29 cellular contexts compared by ENCODE assay signal in the genomic region with DNA sequence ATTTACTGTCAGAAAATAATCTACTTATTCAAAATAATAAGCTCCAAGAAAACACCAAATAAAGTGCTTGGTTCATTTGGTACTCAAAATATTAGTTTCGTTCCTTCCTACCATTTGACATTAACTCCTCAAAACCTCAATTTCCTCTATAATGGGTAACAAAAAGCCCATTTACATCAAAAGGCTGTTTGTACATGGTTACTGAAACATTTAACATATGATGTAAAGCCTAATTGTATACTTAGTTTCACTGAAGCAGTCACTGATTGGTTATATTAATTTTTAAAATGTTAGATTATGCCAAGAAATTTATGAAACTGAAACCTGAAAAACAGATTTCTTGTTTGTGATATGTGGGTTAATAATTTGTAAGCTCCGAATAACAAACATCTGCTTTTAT. TPM values are rescaled to one million over a fixed set of nuclear protein-coding genes. Genes with fewer than 3 reads are reported as not detected.
DNase-seq lines count a peak whose midpoint lies in the region; ATAC-seq, FAIRE-seq and TF ChIP-seq lines count a peak whose summit lies in the region.
"Had no signal": no experiment of that assay in that cellular context is flagged by ENCODE, and none has a peak within 500 bp of the region (broad histone marks: within the 10 kb centered on the region; RNA-seq: fewer than 3 reads in every experiment).

No MANE protein-coding gene starts in this region.

- no TSS peak for BruUV-seq in GM12878 (replicated peaks; lab: Mats Ljungman, UMichigan)

- H3K36me3 ChIP-seq in GM12878 (ENCODE audit: control insufficient read depth in 2 of 2, insufficient read depth in 2 of 2, low read length in 1 of 2) (peaks cover 2 to 14% of the 10 kb centered on the region in 2 experiments), smooth muscle cell (ENCODE audit: low read depth) (peaks cover 16% of the 10 kb centered on the region)

- no peaks in the 10 kb centered on the region for H4K20me1 ChIP-seq in GM12878 (ENCODE audit: control insufficient read depth, insufficient read depth)
- peaks cover 69% of the 10 kb centered on the region for H4K20me1 ChIP-seq in smooth muscle cell (ENCODE audit: low read depth)

- H3K27me3 ChIP-seq in GM12878 (replicated peaks in 1 of 2; ENCODE audit: control insufficient read depth in 2 of 2, insufficient read depth in 2 of 2, low read length in 1 of 2) = no peaks in the 10 kb centered on the region
- no peaks in the 10 kb centered on the region for H3K27me3 ChIP-seq in smooth muscle cell (ENCODE audit: low read depth)
- H3K27me3 ChIP-seq: adrenal gland, Peyer's patch, transverse colon had no signal

- no peak overlapping the region for H3K4me3 ChIP-seq in GM12878
- no peak overlapping the region for H3K4me3 ChIP-seq in smooth muscle cell
- H3K4me3 ChIP-seq: adrenal gland, Peyer's patch, transverse colon had no signal

- in situ Hi-C loops in GM12878 (cut with MboI) = no loop called here

- POLR2A ChIA-PET in GM12878 (lab: Charles Lee) = interaction anchor here (2.4 kb wide), 1 partner anchor 13 kb away, joined by 11 read pairs; the partner anchor contains the start of gene XRN1

- H3K9ac ChIP-seq in GM12878 (ENCODE audit: control insufficient read depth, insufficient read depth, low read length) (no peak overlapping the region), smooth muscle cell (ENCODE audit: low read depth) (no peak overlapping the region)

- no peaks in the 10 kb centered on the region; the same call in 2 of the 3 replicates for H3K9me3 ChIP-seq in GM12878 (replicated peaks; ENCODE audit: control insufficient read depth, insufficient read depth, low read length)
- H3K9me3 ChIP-seq in smooth muscle cell (replicated peaks; ENCODE audit: low read depth) = no peaks in the 10 kb centered on the region
- H3K9me3 ChIP-seq: adrenal gland, Peyer's patch, transverse colon had no signal

- H3K79me2 ChIP-seq in GM12878 (ENCODE audit: control insufficient read depth, insufficient read depth, low read length) (peaks cover 14% of the 10 kb centered on the region), smooth muscle cell (ENCODE audit: low read depth) (peaks cover 51% of the 10 kb centered on the region)

- H3K4me2 ChIP-seq in GM12878 (ENCODE audit: control insufficient read depth, insufficient read depth) = no peak overlapping the region
- H3K4me2 ChIP-seq in smooth muscle cell = no peak overlapping the region

- H3F3A ChIP-seq in smooth muscle cell (ENCODE audit: low read depth) = no peaks in the 10 kb centered on the region

- H2AFZ ChIP-seq in GM12878 (ENCODE audit: control insufficient read depth, low read depth, low read length) (no peak overlapping the region), smooth muscle cell (ENCODE audit: low read depth) (no peak overlapping the region)

- TF ChIP-seq EP300 in GM12878 (IDR thresholded peaks at IDR 0.05; ENCODE audit: borderline replicate concordance in 1 of 2, control insufficient read depth in 1 of 2, low read depth in 2 of 2, low read length in 2 of 2) = no peak

- DNase-seq in GM12878 (ENCODE audit: low read depth, low spot score) = no peak
- DNase-seq in NCI-H524 (lab: John Stamatoyannopoulos, UW) = no peak
- DNase-seq in DMS 273 treated with DMSO at 0.1 percent for 48 hours (lab: John Stamatoyannopoulos, UW) = no peak
- no peak for DNase-seq in smooth muscle cell (lab: John Stamatoyannopoulos, UW; ENCODE audit: unreplicated experiment)
- DNase-seq: activated CD4-positive, alpha-beta memory T cell treated with anti-CD3 and anti-CD28 coated beads for 36 hours; activated CD4-positive, CD25-positive, alpha-beta regulatory T cell treated with anti-CD3 and anti-CD28 coated beads, Interleukin-2, amount 50 U/mL, for 72 hours; activated CD8-positive, alpha-beta memory T cell treated with anti-CD3 and anti-CD28 coated beads, Interleukin-2, amount 50 U/mL, for 48 hours; activated naive CD4-positive, alpha-beta T cell treated with anti-CD3 and anti-CD28 coated beads, Interleukin-2, amount 10 ng/mL, durations not matched to agents 7 days and 5 days; adrenal gland; CD4-positive, alpha-beta memory T cell; central memory CD4-positive, alpha-beta T cell; effector memory CD8-positive, alpha-beta T cell; foreskin fibroblast; mammary epithelial cell; MV-4-11; NCI-H1436; NCI-H2107; NCI-H345; NCI-H748 treated with DMSO at 0.1 percent for 48 hours; Peyer's patch; SHP77; transverse colon had no signal

- SMC1A ChIA-PET in GM12878 (lab: Charles Lee; ENCODE audit: uncharacterized antibody, unreplicated experiment) = interaction anchor here (1.1 to 1.5 kb wide), 3 partner anchors 10 to 17 kb away, joined by 3 read pairs; no protein-coding TSS in a partner anchor

- 97% methylated on average over 2 of the region's 2 CpGs for WGBS in GM12878 (ENCODE audit: insufficient coverage, insufficient replicate concordance, low lambda C conversion rate, missing lambda C conversion rate)
- WGBS in smooth muscle cell (ENCODE audit: low lambda C conversion rate) = 95% methylated on average over 2 of the region's 2 CpGs

- TF ChIP-seq RAD21 in GM12878 (IDR thresholded peaks at IDR 0.05; ENCODE audit: insufficient read depth, low read depth, low read length) = no peak

- TF ChIP-seq POLR2A in GM12878 (IDR thresholded peaks at IDR 0.05; ENCODE audit: low read depth, low read length) = no peak

- intact Hi-C loops in GM12878 (cut with micrococcal nuclease; ENCODE audit: unreplicated experiment) = loop anchor here (2.0 kb wide), 1 partner anchor 14 kb away; no protein-coding TSS in a partner anchor

- no peaks in the 10 kb centered on the region for H3K4me1 ChIP-seq in GM12878 (ENCODE audit: control insufficient read depth, insufficient read depth, low read length)
- H3K4me1 ChIP-seq in smooth muscle cell (ENCODE audit: low read depth) = no peaks in the 10 kb centered on the region

- CTCF ChIA-PET in GM12878 (lab: Yijun Ruan, JAX) = no interaction called here

- FAIRE-seq in GM12878 (lab: Jason Lieb, UNC) = peak; percentile 52

- H3K27ac ChIP-seq in GM12878 (ENCODE audit: control insufficient read depth, insufficient read depth) = no peak overlapping the region
- no peak overlapping the region for H3K27ac ChIP-seq in smooth muscle cell (ENCODE audit: low read depth)
- H3K27ac ChIP-seq: adrenal gland, Peyer's patch, transverse colon had no signal

- RAD21 ChIA-PET in GM12878 (lab: Charles Lee; ENCODE audit: unreplicated experiment) = no interaction called here

- TF ChIP-seq CTCF in GM12878 (IDR thresholded peaks at IDR 0.05 in 2 of 3, conservative IDR thresholded peaks at IDR 0.05 in 1 of 3; ENCODE audit: control insufficient read depth in 2 of 3, extremely low read depth in 1 of 3, insufficient read depth in 1 of 3, low read depth in 3 of 3, low read length in 3 of 3) = no peak
- no peak for TF ChIP-seq CTCF in smooth muscle cell (IDR thresholded peaks at IDR 0.05; ENCODE audit: borderline replicate concordance, insufficient read depth, poor library complexity, severe bottlenecking)

- ATAC-seq in GM18511 (IDR thresholded peaks at IDR 0.05; ENCODE audit: unreplicated experiment) (peak; percentile 58), GM19467 (IDR thresholded peaks at IDR 0.05; ENCODE audit: unreplicated experiment) (peak; percentile 75), HG03108 (IDR thresholded peaks at IDR 0.05; ENCODE audit: unreplicated experiment) (peak; percentile 75), GM12878 (peak; percentile 80), HG03045 (IDR thresholded peaks at IDR 0.05; ENCODE audit: unreplicated experiment) (no peak)
- ATAC-seq: effector memory CD8-positive, alpha-beta T cell; esophagus mucosa; HCT116; stimulated activated effector memory CD8-positive, alpha-beta T cell treated with anti-CD3 and anti-CD28 coated beads, Interleukin-12 subunit alpha, Interleukin-12 subunit beta, amount 100 ng/mL, for 72 hours had no signal

TF ChIP-seq in GM12878, 131 proteins besides CTCF, POLR2A, EP300 and RAD21:
- TF ChIP-seq MTA2 (IDR thresholded peaks at IDR 0.05; ENCODE audit: low read depth) = peak; percentile 54; the same call in 1 of the 2 replicates
- no peak for TF ChIP-seq ZSCAN29 (IDR thresholded peaks at IDR 0.05)
- TF ChIP-seq ATF7 (IDR thresholded peaks at IDR 0.05; ENCODE audit: low read depth) = peak; percentile 43; the same call in 1 of the 2 replicates

RNA-seq across cellular contexts. Expression of gene XRN1, which starts 14.7 kb away (rescaled TPM):
- total RNA-seq in GM12878 (2013; cell fraction: nucleolus; rRNA removed) = 244 and 260 TPM in 2 replicates
- 19.3 and 35.9 TPM in 2 replicates for total RNA-seq in GM12878 (2014; rRNA removed)
- total RNA-seq in GM12878 (2014; rRNA removed; fragmentation: Illumina TruSeq; extraction: Trizol) = 26.9 and 28.6 TPM in 2 replicates
- total RNA-seq in GM12878 (2021) = 16.2 and 19.3 TPM in 2 replicates
- polyA plus RNA-seq in GM12878 (2011; ENCODE audit: low read depth) = 4.8 TPM
- 38.8 and 43.8 TPM in 2 replicates for polyA plus RNA-seq in GM12878 (2011; rRNA removed)
- 7.4 and 15.9 TPM in 2 replicates for polyA plus RNA-seq in GM12878 (2011; cell fraction: cytosol; rRNA removed)
- 29.3 and 41.0 TPM in 2 replicates for polyA plus RNA-seq in GM12878 (2011; cell fraction: nucleus; rRNA removed)
- 11.1 and 12.4 TPM in 2 replicates for polyA plus RNA-seq in GM12878 (2012)
- polyA plus RNA-seq in GM12878 (2014; fragmentation: Illumina TruSeq; extraction: Trizol) = 16.8 and 28.8 TPM in 2 replicates
- polyA plus RNA-seq in GM12878 (2014; fragmentation: Nextera tagmentation; extraction: Ambion mirVana) = 1 to 10 TPM; 1.7 to 7.5 TPM
- polyA plus RNA-seq in GM12878 (2014; rRNA removed) = 6.7 and 14.2 TPM in 2 replicates
- polyA plus RNA-seq in GM12878 (2016; fragmentation: Nextera tagmentation; extraction: Ambion mirVana) = 10 to 100 TPM; 10.6 to 12.4 TPM
- 56.4 and 57.3 TPM in 2 replicates for polyA minus RNA-seq in GM12878 (2011; rRNA and poly(A)+ RNA removed)
- polyA minus RNA-seq in GM12878 (2011; cell fraction: cytosol; rRNA and poly(A)+ RNA removed) = 26.8 and 42.2 TPM in 2 replicates
- 69.3 and 104 TPM in 2 replicates for polyA minus RNA-seq in GM12878 (2011; cell fraction: nucleus; rRNA and poly(A)+ RNA removed)
- total RNA-seq in smooth muscle cell = 37.1 and 54.0 TPM in 2 replicates
- 7.5 and 10.0 TPM in 2 replicates for polyA plus RNA-seq in smooth muscle cell
